In genomic region chr2:137865954-137866540, GRCh38 we compare ENCODE assay signal across 8 cellular contexts.
DNase-seq lines count a peak whose midpoint lies in the region; ATAC-seq and TF ChIP-seq lines count a peak whose summit lies in the region.

No MANE protein-coding gene starts in this region.

- TF ChIP-seq CTCF in CD14-positive monocyte (IDR thresholded peaks at IDR 0.05) (peak; percentile 67), fibroblast of lung (conservative IDR thresholded peaks at IDR 0.05 in 1 of 2, IDR thresholded peaks at IDR 0.05 in 1 of 2; ENCODE audit: low read depth in 1 of 2, low read length in 2 of 2) (peak; percentile 76 to 82), prostate gland (IDR thresholded peaks at IDR 0.05) (peak; percentile 14 to 60 (median 48))
- peak; percentile 63 for TF ChIP-seq CTCF in activated CD8-positive, alpha-beta T cell treated with anti-CD3 and anti-CD28 coated beads for 36 hours (IDR thresholded peaks at IDR 0.05)

- DNase-seq in CD14-positive monocyte (ENCODE audit: low spot score) (no peak), NCI-H446 treated with DMSO at 0.1 percent for 48 hours (lab: John Stamatoyannopoulos, UW) (peak; percentile 8), fibroblast of lung (ENCODE audit: low read depth in 2 of 2) (peak; percentile 35 to 54), prostate gland (ENCODE audit: low spot score) (peak; percentile 15)
- DNase-seq in activated CD8-positive, alpha-beta T cell treated with anti-CD3 and anti-CD28 coated beads for 36 hours, result peak; percentile 72

- no peak overlapping the region for H3K4me3 ChIP-seq in fibroblast of lung (replicated peaks in 1 of 4; ENCODE audit: control extremely low read depth in 1 of 4, insufficient read depth in 1 of 4, low read depth in 3 of 4, low read length in 4 of 4)
- H3K4me3 ChIP-seq in prostate gland, result no peak overlapping the region

- H3K27me3 ChIP-seq in fibroblast of lung (ENCODE audit: control insufficient read depth, insufficient read depth, low read length) (no peaks in the 10 kb centered on the region), prostate gland (replicated peaks; ENCODE audit: insufficient read depth) (no peaks in the 10 kb centered on the region)

- POLR2A ChIA-PET in activated CD8-positive, alpha-beta T cell treated with anti-CD3 and anti-CD28 coated beads for 36 hours (lab: Charles Lee), result no interaction called here

- H3K9me3 ChIP-seq in fibroblast of lung (ENCODE audit: control insufficient read depth, insufficient read depth, low read depth, low read length), result no peaks in the 10 kb centered on the region
- H3K9me3 ChIP-seq in prostate gland, result no peaks in the 10 kb centered on the region

- H3K27me3 Mint-ChIP-seq in CD14-positive monocyte (ENCODE audit: low read depth in 3 of 3), result peaks cover 0 to 2% (median under 1%) of the 10 kb centered on the region in 3 donors
- H3K27me3 Mint-ChIP-seq in activated CD8-positive, alpha-beta T cell treated with anti-CD3 and anti-CD28 coated beads for 36 hours, result peaks cover 2% of the 10 kb centered on the region

- CTCF ChIA-PET in activated CD8-positive, alpha-beta T cell treated with anti-CD3 and anti-CD28 coated beads for 36 hours (lab: Charles Lee), result interaction anchor here (0.6 to 2.2 kb wide), 9 partner anchors 9 to 964 kb away, joined by 3 to 18 read pairs (median 4); no protein-coding TSS in a partner anchor

- ATAC-seq in GM18861 (IDR thresholded peaks at IDR 0.05; ENCODE audit: unreplicated experiment), result peak; percentile 45
- peak; percentile 57 for ATAC-seq in HG03139 (IDR thresholded peaks at IDR 0.05; ENCODE audit: unreplicated experiment)
- ATAC-seq in activated CD8-positive, alpha-beta T cell treated with anti-CD3 and anti-CD28 coated beads for 36 hours, result no peak
- ATAC-seq in GM18520 (IDR thresholded peaks at IDR 0.05; ENCODE audit: unreplicated experiment), result no peak

- H3K79me2 ChIP-seq in fibroblast of lung (ENCODE audit: control insufficient read depth, insufficient read depth, low read length), result no peaks in the 10 kb centered on the region

- TF ChIP-seq POLR2A in prostate gland (IDR thresholded peaks at IDR 0.05), result no peak

- no peak overlapping the region for H2AFZ ChIP-seq in fibroblast of lung (ENCODE audit: low read length)

- H3K36me3 ChIP-seq in fibroblast of lung (ENCODE audit: control insufficient read depth, insufficient read depth, low read length) (no peaks in the 10 kb centered on the region), prostate gland (no peaks in the 10 kb centered on the region)

- H4K20me1 ChIP-seq in fibroblast of lung (ENCODE audit: control insufficient read depth, extremely low read depth, insufficient read depth, low read length), result no peaks in the 10 kb centered on the region

- no peaks in the 10 kb centered on the region for H3K36me3 Mint-ChIP-seq in CD14-positive monocyte
- H3K36me3 Mint-ChIP-seq in activated CD8-positive, alpha-beta T cell treated with anti-CD3 and anti-CD28 coated beads for 36 hours (ENCODE audit: low read depth), result no peaks in the 10 kb centered on the region

- H3K4me1 ChIP-seq in fibroblast of lung (ENCODE audit: control insufficient read depth, extremely low read depth, insufficient read depth, low read length) (no peaks in the 10 kb centered on the region), prostate gland (replicated peaks) (no peaks in the 10 kb centered on the region)

- H3K27ac Mint-ChIP-seq in CD14-positive monocyte, result no peak overlapping the region
- no peak overlapping the region for H3K27ac Mint-ChIP-seq in activated CD8-positive, alpha-beta T cell treated with anti-CD3 and anti-CD28 coated beads for 36 hours

- H3K4me3 Mint-ChIP-seq in CD14-positive monocyte, result no peak overlapping the region
- no peak overlapping the region for H3K4me3 Mint-ChIP-seq in activated CD8-positive, alpha-beta T cell treated with anti-CD3 and anti-CD28 coated beads for 36 hours

- WGBS in prostate gland, result 14% methylated on average over 2 of the region's 2 CpGs

- H3K9ac ChIP-seq in fibroblast of lung (ENCODE audit: insufficient read depth, low read length), result no peak overlapping the region

- no peaks in the 10 kb centered on the region for H3K4me1 Mint-ChIP-seq in CD14-positive monocyte
- no peaks in the 10 kb centered on the region for H3K4me1 Mint-ChIP-seq in activated CD8-positive, alpha-beta T cell treated with anti-CD3 and anti-CD28 coated beads for 36 hours (ENCODE audit: low read depth)

- no peaks in the 10 kb centered on the region for H3K9me3 Mint-ChIP-seq in CD14-positive monocyte
- no peaks in the 10 kb centered on the region for H3K9me3 Mint-ChIP-seq in activated CD8-positive, alpha-beta T cell treated with anti-CD3 and anti-CD28 coated beads for 36 hours

- H3K4me2 ChIP-seq in fibroblast of lung (ENCODE audit: extremely low read depth, insufficient read depth, low read length), result no peak overlapping the region

- H3K27ac ChIP-seq in fibroblast of lung (ENCODE audit: insufficient read depth, low read length) (no peak overlapping the region), prostate gland (no peak overlapping the region)

- intact Hi-C loops in CD14-positive monocyte (cut with micrococcal nuclease) (no loop called here), prostate gland (cut with DNase I) (no loop called here)
- intact Hi-C loops in activated CD8-positive, alpha-beta T cell treated with anti-CD3 and anti-CD28 coated beads for 36 hours (cut with micrococcal nuclease), result loop anchor here (2.0 kb wide), 1 partner anchor 961 kb away; no protein-coding TSS in a partner anchor

Comparison
In these comparisons a context has a peak if more than half of its experiments do, and no peak if none do; other contexts are left out.
1. ATAC-seq: peak in GM18861 (single experiment) and HG03139 (single experiment); none in activated CD8-positive, alpha-beta T cell treated with anti-CD3 and anti-CD28 coated beads for 36 hours (single experiment) and GM18520 (single experiment).
2. Peak in every context shown above with its lines, with median percentiles within 50 percentile points of each other: CTCF ChIP-seq.